1 cellular context compared by ENCODE assay signal in the genomic region with DNA sequence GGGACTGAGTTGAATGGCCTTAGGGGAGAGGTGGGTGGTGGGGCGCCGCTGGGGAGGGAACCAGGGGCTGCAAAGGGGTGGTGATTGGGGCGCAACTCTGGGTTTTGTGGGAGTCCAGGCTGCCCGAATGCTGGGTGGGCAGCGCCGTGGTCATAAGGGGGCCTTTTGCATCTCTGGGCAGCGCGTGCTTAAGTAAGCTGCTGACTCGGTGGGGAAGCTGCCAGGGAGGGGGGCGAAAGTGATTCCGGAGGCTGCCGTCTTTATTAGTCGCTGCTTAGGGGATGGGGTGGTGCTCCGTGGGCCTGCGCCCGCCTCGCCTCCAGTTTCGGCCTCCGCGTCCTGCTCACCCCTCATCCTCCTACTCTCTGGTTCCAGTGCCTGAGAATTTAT.
TF ChIP-seq lines count a peak whose summit lies in the region.

No MANE protein-coding gene starts in this region.

TF ChIP-seq in GM12878, 131 proteins besides CTCF, POLR2A, EP300 and RAD21:
- TF ChIP-seq EGR1 (IDR thresholded peaks at IDR 0.05; ENCODE audit: borderline replicate concordance in 1 of 2, low read depth in 2 of 2, low read length in 2 of 2) = 0 out of 3 replicates have a peak, but pooled peaks of 1 of the 2 experiments have one; percentile 13
- 0 out of 2 replicates have a peak, but pooled peaks have one; percentile 7 for TF ChIP-seq CBFB (IDR thresholded peaks at IDR 0.05; ENCODE audit: low read depth)
- TF ChIP-seq MYB (IDR thresholded peaks at IDR 0.05; ENCODE audit: borderline replicate concordance, low read depth, low read length) = no peak
- TF ChIP-seq MTA2 (IDR thresholded peaks at IDR 0.05; ENCODE audit: low read depth) = 0 out of 2 replicates have a peak, but pooled peaks have one; percentile 18
